In the genomic region with DNA sequence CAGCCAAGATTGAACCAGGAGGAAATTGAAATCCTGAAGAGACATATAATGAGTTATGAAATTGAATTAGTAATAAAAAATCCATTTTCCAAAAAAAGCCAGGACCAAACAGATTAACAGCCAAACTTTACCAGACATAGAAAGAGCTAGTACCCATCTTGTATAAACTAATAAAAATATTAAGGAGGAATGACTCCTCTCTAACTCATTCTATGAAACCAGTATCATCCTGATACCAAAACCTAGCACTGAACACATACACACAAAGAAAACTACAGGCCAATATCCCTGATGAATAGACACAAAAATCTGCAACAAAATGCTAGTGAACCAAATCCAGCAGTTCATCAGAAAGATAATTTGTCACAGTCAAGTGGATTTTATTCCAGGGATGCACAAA, we compare ENCODE assay signal across 3 cellular contexts.
"Had no signal": no experiment of that assay in that cellular context is flagged by ENCODE, and none has a peak within 500 bp of the region (broad histone marks: within the 10 kb centered on the region; RNA-seq: fewer than 3 reads in every experiment).

No MANE protein-coding gene starts in this region.

- H3K4me3 ChIP-seq: GM12878 had no signal

- ATAC-seq: GM12878 had no signal

- DNase-seq: GDM1, GF-D8 had no signal
